In the genomic region with DNA sequence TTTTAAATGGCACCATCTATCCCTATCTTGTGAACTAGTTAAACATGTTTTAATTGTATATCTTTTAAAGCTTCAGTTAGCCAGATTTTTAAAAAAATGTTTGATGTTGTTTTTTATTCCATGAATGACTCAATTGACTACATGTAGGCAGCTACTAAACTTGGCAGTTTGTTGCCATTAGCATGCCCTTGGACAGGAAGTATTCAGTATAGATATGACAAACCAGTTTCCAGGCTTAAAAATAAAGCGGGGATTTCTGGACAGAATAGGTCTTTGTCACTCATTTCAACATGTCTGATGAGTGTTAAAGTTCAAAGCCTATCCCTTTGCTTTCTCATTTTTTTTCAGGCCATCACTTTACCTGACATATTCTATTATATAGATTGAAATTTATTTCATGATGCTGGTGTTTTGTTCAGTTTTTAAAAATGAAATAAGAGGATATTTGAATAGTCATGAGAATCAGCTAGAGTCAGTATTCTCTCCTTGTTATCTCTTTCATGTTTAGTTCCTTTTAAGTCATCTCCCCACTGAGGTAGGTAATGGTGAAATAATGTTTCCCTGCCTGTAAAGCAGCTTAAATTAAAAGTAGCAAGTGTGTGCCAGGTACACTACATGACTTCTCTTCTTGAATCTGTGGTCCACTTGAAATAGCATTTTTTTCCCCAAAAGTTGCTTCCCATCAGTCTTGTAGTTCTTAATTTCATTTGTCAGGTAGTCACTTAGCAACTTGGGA, we compare ENCODE assay signal across 8 cellular contexts. TPM values are rescaled to one million over a fixed set of nuclear protein-coding genes. Genes with fewer than 3 reads are reported as not detected.
DNase-seq lines count a peak whose midpoint lies in the region; ATAC-seq, FAIRE-seq and TF ChIP-seq lines count a peak whose summit lies in the region.

No MANE protein-coding gene starts in this region.

- peak overlapping the region; percentile 30 to 77 (median 74) for H3K27ac ChIP-seq in esophagus squamous epithelium

- no peak for FAIRE-seq in HTR-8/SVneo (lab: Jason Lieb, UNC)

- no peaks in the 10 kb centered on the region for H3K27me3 ChIP-seq in esophagus squamous epithelium

- no peaks in the 10 kb centered on the region for H3K9me3 ChIP-seq in esophagus squamous epithelium

- TF ChIP-seq CTCF in esophagus squamous epithelium (IDR thresholded peaks at IDR 0.05) = no peak

- intact Hi-C loops in esophagus squamous epithelium (cut with DNase I) = no loop called here

- no peak overlapping the region for H3K4me3 ChIP-seq in esophagus squamous epithelium

- no peaks in the 10 kb centered on the region for H3K36me3 ChIP-seq in esophagus squamous epithelium

- 6 to 15% methylated on average over 1 of the region's 1 CpG for WGBS in esophagus squamous epithelium, 2 donors

- no peak for TF ChIP-seq POLR2A in esophagus squamous epithelium (IDR thresholded peaks at IDR 0.05)

- ATAC-seq in GM18498 (IDR thresholded peaks at IDR 0.05; ENCODE audit: unreplicated experiment) (peak; percentile 66), GM21825 (IDR thresholded peaks at IDR 0.05; ENCODE audit: unreplicated experiment) (peak; percentile 78)

- DNase-seq in MV-4-11 (lab: John Stamatoyannopoulos, UW) (peak; percentile 45), esophagus squamous epithelium (lab: John Stamatoyannopoulos, UW) (no peak), NCI-H1048 (lab: John Stamatoyannopoulos, UW) (no peak), HUDEP-2 (lab: John Stamatoyannopoulos, UW; ENCODE audit: unreplicated experiment in 76 of 76) (no peak), OCI-M2 (lab: John Stamatoyannopoulos, UW; ENCODE audit: unreplicated experiment) (no peak), HTR-8/SVneo (ENCODE audit: insufficient read length, low spot score) (no peak)

- peaks cover 30 to 80% (median 60%) of the 10 kb centered on the region in 3 donors for H3K4me1 ChIP-seq in esophagus squamous epithelium

RNA-seq across cellular contexts. Expression of a gene that starts 11.9 kb away (rescaled TPM):
- total RNA-seq in esophagus squamous epithelium = 10 to 100 TPM; 19.5 to 44.6 (median 34.9) TPM
